ENCODE assay signal across 8 cellular contexts in genomic region chr22:37676691-37677627, GRCh38. TPM values are rescaled to one million over a fixed set of nuclear protein-coding genes. Genes with fewer than 3 reads are reported as not detected.
DNase-seq lines count a peak whose midpoint lies in the region; ATAC-seq and TF ChIP-seq lines count a peak whose summit lies in the region.

No MANE protein-coding gene starts in this region.

- H3K9me3 Mint-ChIP-seq in activated T-helper 1 cell treated with anti-CD3 and anti-CD28 coated beads, Interleukin-12 subunit alpha, Interleukin-12 subunit beta, Interleukin-2, Interleukin-4 antibody, amounts not matched to agents 30 ng/mL and 10 ng/mL and 1 ng/mL, durations not matched to agents 14 hours and 24 hours and 36 hours: no peaks in the 10 kb centered on the region
- H3K9me3 Mint-ChIP-seq in neural crest cell: no peaks in the 10 kb centered on the region

- H3K27ac Mint-ChIP-seq in activated T-helper 1 cell treated with anti-CD3 and anti-CD28 coated beads, Interleukin-12 subunit alpha, Interleukin-12 subunit beta, Interleukin-2, Interleukin-4 antibody, amounts not matched to agents 30 ng/mL and 10 ng/mL and 1 ng/mL, durations not matched to agents 14 hours and 24 hours and 36 hours: peak overlapping the region; percentile 98
- H3K27ac Mint-ChIP-seq in neural crest cell (ENCODE audit: unreplicated experiment): no peak overlapping the region

- DNase-seq in AG09309 (ENCODE audit: low read depth) (peak; percentile 93), HK-2 (ENCODE audit: unreplicated experiment) (peak; percentile 95), RKO (ENCODE audit: low spot score) (peak; percentile 97), fibroblast of peridontal ligament (ENCODE audit: extremely low read depth) (peak; percentile 95), neural crest cell (ENCODE audit: low read depth, low spot score) (peak; percentile 37)
- DNase-seq in activated T-helper 1 cell treated with anti-CD3 and anti-CD28 coated beads, Interleukin-12 subunit alpha, Interleukin-12 subunit beta, Interleukin-2, Interleukin-4 antibody, amounts not matched to agents 30 ng/mL and 10 ng/mL and 1 ng/mL, durations not matched to agents 14 hours and 24 hours and 36 hours (ENCODE audit: low spot score): peak; percentile 89
- peak; percentile 95 for DNase-seq in stimulated activated naive CD8-positive, alpha-beta T cell treated with anti-CD3 and anti-CD28 coated beads, Interleukin-15, Interleukin-2, amounts not matched to agents 100 U/mL and 50 U/mL, for 24 hours

- H3K4me3 Mint-ChIP-seq in activated T-helper 1 cell treated with anti-CD3 and anti-CD28 coated beads, Interleukin-12 subunit alpha, Interleukin-12 subunit beta, Interleukin-2, Interleukin-4 antibody, amounts not matched to agents 30 ng/mL and 10 ng/mL and 1 ng/mL, durations not matched to agents 14 hours and 24 hours and 36 hours: peak overlapping the region; percentile 82
- peak overlapping the region; percentile 82 for H3K4me3 Mint-ChIP-seq in neural crest cell

- peak overlapping the region; percentile 96 for H3K4me3 ChIP-seq in AG09309 (ENCODE audit: control insufficient read depth, low read depth, low read length)

- TF ChIP-seq CTCF in AG09309 (IDR thresholded peaks at IDR 0.05; ENCODE audit: control insufficient read depth, insufficient read depth, low read depth, low read length, missing control alignments) (no peak), neural crest cell (conservative IDR thresholded peaks at IDR 0.05) (no peak)

- intact Hi-C loops in activated T-helper 1 cell treated with anti-CD3 and anti-CD28 coated beads, Interleukin-12 subunit alpha, Interleukin-12 subunit beta, Interleukin-2, Interleukin-4 antibody, amounts not matched to agents 30 ng/mL and 10 ng/mL and 1 ng/mL, durations not matched to agents 14 hours and 24 hours and 36 hours (cut with micrococcal nuclease): loop anchor here (1.0 to 5.0 kb wide), 10 partner anchors 9 to 504 kb away; partner anchors contain the start of genes ANKRD54, GCAT, GGA1 and MFNG

- TF ChIP-seq POLR2A in GM19193 (IDR thresholded peaks at IDR 0.05; ENCODE audit: extremely low read depth, insufficient read depth, insufficient read length): peak; percentile 60

- peaks cover 55% of the 10 kb centered on the region for H3K4me1 Mint-ChIP-seq in activated T-helper 1 cell treated with anti-CD3 and anti-CD28 coated beads, Interleukin-12 subunit alpha, Interleukin-12 subunit beta, Interleukin-2, Interleukin-4 antibody, amounts not matched to agents 30 ng/mL and 10 ng/mL and 1 ng/mL, durations not matched to agents 14 hours and 24 hours and 36 hours (ENCODE audit: low read depth)
- H3K4me1 Mint-ChIP-seq in neural crest cell: peaks cover 14% of the 10 kb centered on the region

- H3K36me3 Mint-ChIP-seq in activated T-helper 1 cell treated with anti-CD3 and anti-CD28 coated beads, Interleukin-12 subunit alpha, Interleukin-12 subunit beta, Interleukin-2, Interleukin-4 antibody, amounts not matched to agents 30 ng/mL and 10 ng/mL and 1 ng/mL, durations not matched to agents 14 hours and 24 hours and 36 hours (ENCODE audit: low read depth): peaks cover 9% of the 10 kb centered on the region
- no peaks in the 10 kb centered on the region for H3K36me3 Mint-ChIP-seq in neural crest cell (ENCODE audit: low read depth)

- ATAC-seq in stimulated activated naive CD8-positive, alpha-beta T cell treated with anti-CD3 and anti-CD28 coated beads, Interleukin-15, Interleukin-2, amounts not matched to agents 100 U/mL and 50 U/mL, for 24 hours: peak; percentile 77

- no peaks in the 10 kb centered on the region for H3K27me3 Mint-ChIP-seq in activated T-helper 1 cell treated with anti-CD3 and anti-CD28 coated beads, Interleukin-12 subunit alpha, Interleukin-12 subunit beta, Interleukin-2, Interleukin-4 antibody, amounts not matched to agents 30 ng/mL and 10 ng/mL and 1 ng/mL, durations not matched to agents 14 hours and 24 hours and 36 hours (ENCODE audit: insufficient read depth)
- peaks cover 5% of the 10 kb centered on the region for H3K27me3 Mint-ChIP-seq in neural crest cell (ENCODE audit: low read depth)

RNA-seq across cellular contexts. Expression of gene LGALS1, which starts 1.5 kb away (rescaled TPM):
- total RNA-seq in activated T-helper 1 cell treated with anti-CD3 and anti-CD28 coated beads, Interleukin-12 subunit alpha, Interleukin-12 subunit beta, Interleukin-2, Interleukin-4 antibody, amounts not matched to agents 30 ng/mL and 10 ng/mL and 1 ng/mL, durations not matched to agents 14 hours and 24 hours and 36 hours: 245 and 254 TPM in 2 replicates
- 16.1 and 21.0 TPM in 2 replicates for total RNA-seq in neural crest cell

RNA-seq across cellular contexts. Expression of gene NOL12, which starts 9.2 kb away (rescaled TPM):
- total RNA-seq in activated T-helper 1 cell treated with anti-CD3 and anti-CD28 coated beads, Interleukin-12 subunit alpha, Interleukin-12 subunit beta, Interleukin-2, Interleukin-4 antibody, amounts not matched to agents 30 ng/mL and 10 ng/mL and 1 ng/mL, durations not matched to agents 14 hours and 24 hours and 36 hours: 67.8 and 70.0 TPM in 2 replicates
- 43.3 and 44.5 TPM in 2 replicates for total RNA-seq in neural crest cell

RNA-seq across cellular contexts. Expression of gene PDXP, which starts 18.4 kb away (rescaled TPM):
- total RNA-seq in activated T-helper 1 cell treated with anti-CD3 and anti-CD28 coated beads, Interleukin-12 subunit alpha, Interleukin-12 subunit beta, Interleukin-2, Interleukin-4 antibody, amounts not matched to agents 30 ng/mL and 10 ng/mL and 1 ng/mL, durations not matched to agents 14 hours and 24 hours and 36 hours: 47.0 and 50.4 TPM in 2 replicates
- total RNA-seq in neural crest cell: 51.5 and 55.3 TPM in 2 replicates

RNA-seq across cellular contexts. Expression of gene TRIOBP, which starts 19.9 kb away (rescaled TPM):
- 32.7 and 32.9 TPM in 2 replicates for total RNA-seq in activated T-helper 1 cell treated with anti-CD3 and anti-CD28 coated beads, Interleukin-12 subunit alpha, Interleukin-12 subunit beta, Interleukin-2, Interleukin-4 antibody, amounts not matched to agents 30 ng/mL and 10 ng/mL and 1 ng/mL, durations not matched to agents 14 hours and 24 hours and 36 hours
- 45.8 and 53.2 TPM in 2 replicates for total RNA-seq in neural crest cell

RNA-seq across cellular contexts. Expression of gene SH3BP1, which starts 37.5 kb away (rescaled TPM):
- total RNA-seq in activated T-helper 1 cell treated with anti-CD3 and anti-CD28 coated beads, Interleukin-12 subunit alpha, Interleukin-12 subunit beta, Interleukin-2, Interleukin-4 antibody, amounts not matched to agents 30 ng/mL and 10 ng/mL and 1 ng/mL, durations not matched to agents 14 hours and 24 hours and 36 hours: 110 and 116 TPM in 2 replicates
- total RNA-seq in neural crest cell: 36.4 and 36.6 TPM in 2 replicates

Comparison
In these comparisons a context has a peak if more than half of its experiments do, and no peak if none do; other contexts are left out.
1. Peak in every context shown above with its lines: DNase-seq, ATAC-seq and H3K4me3 ChIP-seq.
2. DNase-seq: peak in every context shown above with its lines; median percentile 97 in RKO; 95 in HK-2; 95 in fibroblast of peridontal ligament; 95 in stimulated activated naive CD8-positive, alpha-beta T cell treated with anti-CD3 and anti-CD28 coated beads, Interleukin-15, Interleukin-2, amounts not matched to agents 100 U/mL and 50 U/mL, for 24 hours; 93 in AG09309; 89 in activated T-helper 1 cell treated with anti-CD3 and anti-CD28 coated beads, Interleukin-12 subunit alpha, Interleukin-12 subunit beta, Interleukin-2, Interleukin-4 antibody, amounts not matched to agents 30 ng/mL and 10 ng/mL and 1 ng/mL, durations not matched to agents 14 hours and 24 hours and 36 hours; 37 in neural crest cell.
3. RNA of gene LGALS1, which starts 1.5 kb away (total RNA-seq): 245 to 254 TPM in activated T-helper 1 cell treated with anti-CD3 and anti-CD28 coated beads, Interleukin-12 subunit alpha, Interleukin-12 subunit beta, Interleukin-2, Interleukin-4 antibody, amounts not matched to agents 30 ng/mL and 10 ng/mL and 1 ng/mL, durations not matched to agents 14 hours and 24 hours and 36 hours; 16.1 to 21.0 TPM in neural crest cell; every median in the first group is over 10 times any median in the second.